In the genomic region with DNA sequence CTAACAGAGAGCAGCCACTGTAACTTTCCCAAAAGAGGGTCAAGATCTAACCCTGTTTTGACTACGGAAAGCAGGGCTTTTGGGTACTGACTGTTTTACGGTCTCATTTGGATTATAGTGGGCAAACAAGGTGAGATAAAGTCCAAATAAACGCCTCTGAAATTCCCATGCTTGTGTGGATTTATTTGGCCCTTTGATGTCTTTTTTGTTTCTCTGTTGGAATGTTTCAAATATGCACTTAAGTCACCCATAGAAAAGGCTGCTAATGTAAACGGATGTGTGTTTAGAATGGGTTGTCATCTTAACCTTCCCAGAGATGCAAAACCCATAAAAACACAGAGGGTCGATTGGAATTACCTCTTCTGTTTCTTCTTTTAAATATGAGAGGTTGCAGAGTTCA, we compare ENCODE assay signal across 1 cellular context.
A peak's percentile ranks its signal among the peaks of the same experiment; 100 is the strongest.
TF ChIP-seq lines count a peak whose summit lies in the region.

No MANE protein-coding gene starts in this region.

TF ChIP-seq in HepG2, 621 proteins besides CTCF, POLR2A, EP300 and RAD21 (continued from another document and continues in another):
- TF ChIP-seq, protein P1, sequence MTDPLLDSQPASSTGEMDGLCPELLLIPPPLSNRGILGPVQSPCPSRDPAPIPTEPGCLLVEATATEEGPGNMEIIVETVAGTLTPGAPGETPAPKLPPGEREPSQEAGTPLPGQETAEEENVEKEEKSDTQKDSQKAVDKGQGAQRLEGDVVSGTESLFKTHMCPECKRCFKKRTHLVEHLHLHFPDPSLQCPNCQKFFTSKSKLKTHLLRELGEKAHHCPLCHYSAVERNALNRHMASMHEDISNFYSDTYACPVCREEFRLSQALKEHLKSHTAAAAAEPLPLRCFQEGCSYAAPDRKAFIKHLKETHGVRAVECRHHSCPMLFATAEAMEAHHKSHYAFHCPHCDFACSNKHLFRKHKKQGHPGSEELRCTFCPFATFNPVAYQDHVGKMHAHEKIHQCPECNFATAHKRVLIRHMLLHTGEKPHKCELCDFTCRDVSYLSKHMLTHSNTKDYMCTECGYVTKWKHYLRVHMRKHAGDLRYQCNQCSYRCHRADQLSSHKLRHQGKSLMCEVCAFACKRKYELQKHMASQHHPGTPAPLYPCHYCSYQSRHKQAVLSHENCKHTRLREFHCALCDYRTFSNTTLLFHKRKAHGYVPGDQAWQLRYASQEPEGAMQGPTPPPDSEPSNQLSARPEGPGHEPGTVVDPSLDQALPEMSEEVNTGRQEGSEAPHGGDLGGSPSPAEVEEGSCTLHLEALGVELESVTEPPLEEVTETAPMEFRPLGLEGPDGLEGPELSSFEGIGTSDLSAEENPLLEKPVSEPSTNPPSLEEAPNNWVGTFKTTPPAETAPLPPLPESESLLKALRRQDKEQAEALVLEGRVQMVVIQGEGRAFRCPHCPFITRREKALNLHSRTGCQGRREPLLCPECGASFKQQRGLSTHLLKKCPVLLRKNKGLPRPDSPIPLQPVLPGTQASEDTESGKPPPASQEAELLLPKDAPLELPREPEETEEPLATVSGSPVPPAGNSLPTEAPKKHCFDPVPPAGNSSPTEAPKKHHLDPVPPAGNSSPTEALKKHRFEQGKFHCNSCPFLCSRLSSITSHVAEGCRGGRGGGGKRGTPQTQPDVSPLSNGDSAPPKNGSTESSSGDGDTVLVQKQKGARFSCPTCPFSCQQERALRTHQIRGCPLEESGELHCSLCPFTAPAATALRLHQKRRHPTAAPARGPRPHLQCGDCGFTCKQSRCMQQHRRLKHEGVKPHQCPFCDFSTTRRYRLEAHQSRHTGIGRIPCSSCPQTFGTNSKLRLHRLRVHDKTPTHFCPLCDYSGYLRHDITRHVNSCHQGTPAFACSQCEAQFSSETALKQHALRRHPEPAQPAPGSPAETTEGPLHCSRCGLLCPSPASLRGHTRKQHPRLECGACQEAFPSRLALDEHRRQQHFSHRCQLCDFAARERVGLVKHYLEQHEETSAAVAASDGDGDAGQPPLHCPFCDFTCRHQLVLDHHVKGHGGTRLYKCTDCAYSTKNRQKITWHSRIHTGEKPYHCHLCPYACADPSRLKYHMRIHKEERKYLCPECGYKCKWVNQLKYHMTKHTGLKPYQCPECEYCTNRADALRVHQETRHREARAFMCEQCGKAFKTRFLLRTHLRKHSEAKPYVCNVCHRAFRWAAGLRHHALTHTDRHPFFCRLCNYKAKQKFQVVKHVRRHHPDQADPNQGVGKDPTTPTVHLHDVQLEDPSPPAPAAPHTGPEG (CRISPR knock-in tag; IDR thresholded peaks at IDR 0.05), result no peak
- TF ChIP-seq, protein P2, sequence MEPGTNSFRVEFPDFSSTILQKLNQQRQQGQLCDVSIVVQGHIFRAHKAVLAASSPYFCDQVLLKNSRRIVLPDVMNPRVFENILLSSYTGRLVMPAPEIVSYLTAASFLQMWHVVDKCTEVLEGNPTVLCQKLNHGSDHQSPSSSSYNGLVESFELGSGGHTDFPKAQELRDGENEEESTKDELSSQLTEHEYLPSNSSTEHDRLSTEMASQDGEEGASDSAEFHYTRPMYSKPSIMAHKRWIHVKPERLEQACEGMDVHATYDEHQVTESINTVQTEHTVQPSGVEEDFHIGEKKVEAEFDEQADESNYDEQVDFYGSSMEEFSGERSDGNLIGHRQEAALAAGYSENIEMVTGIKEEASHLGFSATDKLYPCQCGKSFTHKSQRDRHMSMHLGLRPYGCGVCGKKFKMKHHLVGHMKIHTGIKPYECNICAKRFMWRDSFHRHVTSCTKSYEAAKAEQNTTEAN (CRISPR knock-in tag; conservative IDR thresholded peaks at IDR 0.05), result no peak
- no peak for TF ChIP-seq TRIM24 (CRISPR knock-in tag; IDR thresholded peaks at IDR 0.05)
- TF ChIP-seq, protein P3, sequence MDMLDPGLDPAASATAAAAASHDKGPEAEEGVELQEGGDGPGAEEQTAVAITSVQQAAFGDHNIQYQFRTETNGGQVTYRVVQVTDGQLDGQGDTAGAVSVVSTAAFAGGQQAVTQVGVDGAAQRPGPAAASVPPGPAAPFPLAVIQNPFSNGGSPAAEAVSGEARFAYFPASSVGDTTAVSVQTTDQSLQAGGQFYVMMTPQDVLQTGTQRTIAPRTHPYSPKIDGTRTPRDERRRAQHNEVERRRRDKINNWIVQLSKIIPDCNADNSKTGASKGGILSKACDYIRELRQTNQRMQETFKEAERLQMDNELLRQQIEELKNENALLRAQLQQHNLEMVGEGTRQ (IDR thresholded peaks at IDR 0.05; ENCODE audit: low read depth, low read length), result no peak
- TF ChIP-seq, protein P3 (CRISPR knock-in tag; IDR thresholded peaks at IDR 0.05; ENCODE audit: borderline replicate concordance), result no peak
- no peak for TF ChIP-seq ZBTB21 (CRISPR knock-in tag; IDR thresholded peaks at IDR 0.05)
- no peak for TF ChIP-seq GABPA (IDR thresholded peaks at IDR 0.05; ENCODE audit: low read depth, low read length)
- TF ChIP-seq GABPA (CRISPR knock-in tag; IDR thresholded peaks at IDR 0.05; ENCODE audit: low read depth), result no peak
- no peak for TF ChIP-seq ZNF614 (CRISPR knock-in tag; IDR thresholded peaks at IDR 0.05; ENCODE audit: borderline replicate concordance)
- no peak for TF ChIP-seq AHR (CRISPR knock-in tag; IDR thresholded peaks at IDR 0.05)
- TF ChIP-seq, protein P4, sequence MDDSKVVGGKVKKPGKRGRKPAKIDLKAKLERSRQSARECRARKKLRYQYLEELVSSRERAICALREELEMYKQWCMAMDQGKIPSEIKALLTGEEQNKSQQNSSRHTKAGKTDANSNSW (CRISPR knock-in tag; IDR thresholded peaks at IDR 0.05; ENCODE audit: borderline replicate concordance), result no peak
- no peak for TF ChIP-seq MAFG (CRISPR knock-in tag; IDR thresholded peaks at IDR 0.05)
- TF ChIP-seq POLR2AphosphoS5 (IDR thresholded peaks at IDR 0.05; ENCODE audit: low read depth, low read length), result no peak
- TF ChIP-seq HCFC1 (IDR thresholded peaks at IDR 0.05; ENCODE audit: low read depth, low read length), result no peak
- TF ChIP-seq, protein P5, sequence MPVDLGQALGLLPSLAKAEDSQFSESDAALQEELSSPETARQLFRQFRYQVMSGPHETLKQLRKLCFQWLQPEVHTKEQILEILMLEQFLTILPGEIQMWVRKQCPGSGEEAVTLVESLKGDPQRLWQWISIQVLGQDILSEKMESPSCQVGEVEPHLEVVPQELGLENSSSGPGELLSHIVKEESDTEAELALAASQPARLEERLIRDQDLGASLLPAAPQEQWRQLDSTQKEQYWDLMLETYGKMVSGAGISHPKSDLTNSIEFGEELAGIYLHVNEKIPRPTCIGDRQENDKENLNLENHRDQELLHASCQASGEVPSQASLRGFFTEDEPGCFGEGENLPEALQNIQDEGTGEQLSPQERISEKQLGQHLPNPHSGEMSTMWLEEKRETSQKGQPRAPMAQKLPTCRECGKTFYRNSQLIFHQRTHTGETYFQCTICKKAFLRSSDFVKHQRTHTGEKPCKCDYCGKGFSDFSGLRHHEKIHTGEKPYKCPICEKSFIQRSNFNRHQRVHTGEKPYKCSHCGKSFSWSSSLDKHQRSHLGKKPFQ (CRISPR knock-in tag; IDR thresholded peaks at IDR 0.05; ENCODE audit: insufficient replicate concordance), result no peak
- TF ChIP-seq ZFAT (CRISPR knock-in tag; conservative IDR thresholded peaks at IDR 0.05), result no peak
- TF ChIP-seq, protein P6, sequence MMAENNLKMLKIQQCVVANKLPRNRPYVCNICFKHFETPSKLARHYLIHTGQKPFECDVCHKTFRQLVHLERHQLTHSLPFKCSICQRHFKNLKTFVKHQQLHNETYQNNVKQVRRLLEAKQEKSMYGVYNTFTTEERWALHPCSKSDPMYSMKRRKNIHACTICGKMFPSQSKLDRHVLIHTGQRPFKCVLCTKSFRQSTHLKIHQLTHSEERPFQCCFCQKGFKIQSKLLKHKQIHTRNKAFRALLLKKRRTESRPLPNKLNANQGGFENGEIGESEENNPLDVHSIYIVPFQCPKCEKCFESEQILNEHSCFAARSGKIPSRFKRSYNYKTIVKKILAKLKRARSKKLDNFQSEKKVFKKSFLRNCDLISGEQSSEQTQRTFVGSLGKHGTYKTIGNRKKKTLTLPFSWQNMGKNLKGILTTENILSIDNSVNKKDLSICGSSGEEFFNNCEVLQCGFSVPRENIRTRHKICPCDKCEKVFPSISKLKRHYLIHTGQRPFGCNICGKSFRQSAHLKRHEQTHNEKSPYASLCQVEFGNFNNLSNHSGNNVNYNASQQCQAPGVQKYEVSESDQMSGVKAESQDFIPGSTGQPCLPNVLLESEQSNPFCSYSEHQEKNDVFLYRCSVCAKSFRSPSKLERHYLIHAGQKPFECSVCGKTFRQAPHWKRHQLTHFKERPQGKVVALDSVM (CRISPR knock-in tag; IDR thresholded peaks at IDR 0.05), result no peak
- TF ChIP-seq NKX3-1 (CRISPR knock-in tag; IDR thresholded peaks at IDR 0.05), result no peak
- no peak for TF ChIP-seq KLF15 (CRISPR knock-in tag; IDR thresholded peaks at IDR 0.05; ENCODE audit: borderline replicate concordance)
- TF ChIP-seq NFKBIZ (CRISPR knock-in tag; IDR thresholded peaks at IDR 0.05), result no peak
- no peak for TF ChIP-seq TBP (CRISPR knock-in tag; IDR thresholded peaks at IDR 0.05)
- TF ChIP-seq ZNF775 (CRISPR knock-in tag; IDR thresholded peaks at IDR 0.05; ENCODE audit: borderline replicate concordance), result no peak
- TF ChIP-seq SATB2 (CRISPR knock-in tag; IDR thresholded peaks at IDR 0.05), result no peak
- TF ChIP-seq NFE2 (CRISPR knock-in tag; IDR thresholded peaks at IDR 0.05), result no peak
- TF ChIP-seq ZNF296 (CRISPR knock-in tag; conservative IDR thresholded peaks at IDR 0.05), result no peak
- no peak for TF ChIP-seq SIX1 (CRISPR knock-in tag; IDR thresholded peaks at IDR 0.05; ENCODE audit: borderline replicate concordance)
- TF ChIP-seq CREB1 (IDR thresholded peaks at IDR 0.05), result no peak
- TF ChIP-seq CREB1 (CRISPR knock-in tag; IDR thresholded peaks at IDR 0.05), result peak; percentile 38; the same call in 1 of the 2 replicates
- TF ChIP-seq ZNF652 (CRISPR knock-in tag; IDR thresholded peaks at IDR 0.05; ENCODE audit: borderline replicate concordance, low read depth), result no peak
- TF ChIP-seq ATF7 (IDR thresholded peaks at IDR 0.05), result no peak
- TF ChIP-seq ATF7 (CRISPR knock-in tag; IDR thresholded peaks at IDR 0.05), result no peak
- TF ChIP-seq ZNF782 (CRISPR knock-in tag; IDR thresholded peaks at IDR 0.05; ENCODE audit: borderline replicate concordance), result no peak
- TF ChIP-seq, protein P7, sequence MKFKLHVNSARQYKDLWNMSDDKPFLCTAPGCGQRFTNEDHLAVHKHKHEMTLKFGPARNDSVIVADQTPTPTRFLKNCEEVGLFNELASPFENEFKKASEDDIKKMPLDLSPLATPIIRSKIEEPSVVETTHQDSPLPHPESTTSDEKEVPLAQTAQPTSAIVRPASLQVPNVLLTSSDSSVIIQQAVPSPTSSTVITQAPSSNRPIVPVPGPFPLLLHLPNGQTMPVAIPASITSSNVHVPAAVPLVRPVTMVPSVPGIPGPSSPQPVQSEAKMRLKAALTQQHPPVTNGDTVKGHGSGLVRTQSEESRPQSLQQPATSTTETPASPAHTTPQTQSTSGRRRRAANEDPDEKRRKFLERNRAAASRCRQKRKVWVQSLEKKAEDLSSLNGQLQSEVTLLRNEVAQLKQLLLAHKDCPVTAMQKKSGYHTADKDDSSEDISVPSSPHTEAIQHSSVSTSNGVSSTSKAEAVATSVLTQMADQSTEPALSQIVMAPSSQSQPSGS (CRISPR knock-in tag; IDR thresholded peaks at IDR 0.05), result 0 out of 2 replicates have a peak, but pooled peaks have one; percentile 31
- TF ChIP-seq, protein P8, sequence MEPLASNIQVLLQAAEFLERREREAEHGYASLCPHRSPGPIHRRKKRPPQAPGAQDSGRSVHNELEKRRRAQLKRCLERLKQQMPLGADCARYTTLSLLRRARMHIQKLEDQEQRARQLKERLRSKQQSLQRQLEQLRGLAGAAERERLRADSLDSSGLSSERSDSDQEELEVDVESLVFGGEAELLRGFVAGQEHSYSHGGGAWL (CRISPR knock-in tag; IDR thresholded peaks at IDR 0.05), result no peak
- no peak for TF ChIP-seq NAIF1 (CRISPR knock-in tag; IDR thresholded peaks at IDR 0.05; ENCODE audit: borderline replicate concordance)
- TF ChIP-seq, protein P9, sequence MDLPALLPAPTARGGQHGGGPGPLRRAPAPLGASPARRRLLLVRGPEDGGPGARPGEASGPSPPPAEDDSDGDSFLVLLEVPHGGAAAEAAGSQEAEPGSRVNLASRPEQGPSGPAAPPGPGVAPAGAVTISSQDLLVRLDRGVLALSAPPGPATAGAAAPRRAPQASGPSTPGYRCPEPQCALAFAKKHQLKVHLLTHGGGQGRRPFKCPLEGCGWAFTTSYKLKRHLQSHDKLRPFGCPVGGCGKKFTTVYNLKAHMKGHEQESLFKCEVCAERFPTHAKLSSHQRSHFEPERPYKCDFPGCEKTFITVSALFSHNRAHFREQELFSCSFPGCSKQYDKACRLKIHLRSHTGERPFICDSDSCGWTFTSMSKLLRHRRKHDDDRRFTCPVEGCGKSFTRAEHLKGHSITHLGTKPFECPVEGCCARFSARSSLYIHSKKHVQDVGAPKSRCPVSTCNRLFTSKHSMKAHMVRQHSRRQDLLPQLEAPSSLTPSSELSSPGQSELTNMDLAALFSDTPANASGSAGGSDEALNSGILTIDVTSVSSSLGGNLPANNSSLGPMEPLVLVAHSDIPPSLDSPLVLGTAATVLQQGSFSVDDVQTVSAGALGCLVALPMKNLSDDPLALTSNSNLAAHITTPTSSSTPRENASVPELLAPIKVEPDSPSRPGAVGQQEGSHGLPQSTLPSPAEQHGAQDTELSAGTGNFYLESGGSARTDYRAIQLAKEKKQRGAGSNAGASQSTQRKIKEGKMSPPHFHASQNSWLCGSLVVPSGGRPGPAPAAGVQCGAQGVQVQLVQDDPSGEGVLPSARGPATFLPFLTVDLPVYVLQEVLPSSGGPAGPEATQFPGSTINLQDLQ (CRISPR knock-in tag; IDR thresholded peaks at IDR 0.05), result no peak
- peak; percentile 37; the same call in 1 of the 2 replicates for TF ChIP-seq HDAC2 (CRISPR knock-in tag; IDR thresholded peaks at IDR 0.05)
